Comparison of ENCODE assay signal across 1 cellular context in the genomic region with DNA sequence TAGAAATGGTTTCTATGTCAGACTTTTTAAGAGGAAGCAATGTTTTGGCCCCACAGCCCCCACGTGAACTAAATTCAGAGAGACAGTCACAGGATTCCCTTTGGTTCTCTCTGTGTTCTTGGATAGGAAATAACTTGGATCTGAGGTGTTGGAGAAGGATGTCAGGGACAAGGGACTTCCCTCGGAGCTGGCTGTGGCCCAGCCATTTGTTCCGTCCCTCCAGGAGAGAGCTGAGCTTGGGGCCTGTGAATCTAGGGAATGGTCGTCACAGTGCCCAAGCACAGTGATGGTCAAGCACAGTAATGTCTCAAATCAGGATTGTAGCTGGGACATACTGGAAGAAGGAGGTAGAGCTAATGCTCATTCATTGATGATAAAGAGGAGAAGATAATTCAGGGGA.
TF ChIP-seq lines count a peak whose summit lies in the region.

No MANE protein-coding gene starts in this region.

TF ChIP-seq in WTC11, 78 proteins besides CTCF, POLR2A, EP300 and RAD21 (continued from another document):
- TF ChIP-seq, protein P1, sequence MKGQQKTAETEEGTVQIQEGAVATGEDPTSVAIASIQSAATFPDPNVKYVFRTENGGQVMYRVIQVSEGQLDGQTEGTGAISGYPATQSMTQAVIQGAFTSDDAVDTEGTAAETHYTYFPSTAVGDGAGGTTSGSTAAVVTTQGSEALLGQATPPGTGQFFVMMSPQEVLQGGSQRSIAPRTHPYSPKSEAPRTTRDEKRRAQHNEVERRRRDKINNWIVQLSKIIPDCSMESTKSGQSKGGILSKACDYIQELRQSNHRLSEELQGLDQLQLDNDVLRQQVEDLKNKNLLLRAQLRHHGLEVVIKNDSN (CRISPR knock-in tag; IDR thresholded peaks at IDR 0.05): no peak
- no peak for TF ChIP-seq SMAD4 (CRISPR knock-in tag; IDR thresholded peaks at IDR 0.05)
- no peak for TF ChIP-seq TCF7 (CRISPR knock-in tag; IDR thresholded peaks at IDR 0.05; ENCODE audit: low read depth)
- TF ChIP-seq, protein P2, sequence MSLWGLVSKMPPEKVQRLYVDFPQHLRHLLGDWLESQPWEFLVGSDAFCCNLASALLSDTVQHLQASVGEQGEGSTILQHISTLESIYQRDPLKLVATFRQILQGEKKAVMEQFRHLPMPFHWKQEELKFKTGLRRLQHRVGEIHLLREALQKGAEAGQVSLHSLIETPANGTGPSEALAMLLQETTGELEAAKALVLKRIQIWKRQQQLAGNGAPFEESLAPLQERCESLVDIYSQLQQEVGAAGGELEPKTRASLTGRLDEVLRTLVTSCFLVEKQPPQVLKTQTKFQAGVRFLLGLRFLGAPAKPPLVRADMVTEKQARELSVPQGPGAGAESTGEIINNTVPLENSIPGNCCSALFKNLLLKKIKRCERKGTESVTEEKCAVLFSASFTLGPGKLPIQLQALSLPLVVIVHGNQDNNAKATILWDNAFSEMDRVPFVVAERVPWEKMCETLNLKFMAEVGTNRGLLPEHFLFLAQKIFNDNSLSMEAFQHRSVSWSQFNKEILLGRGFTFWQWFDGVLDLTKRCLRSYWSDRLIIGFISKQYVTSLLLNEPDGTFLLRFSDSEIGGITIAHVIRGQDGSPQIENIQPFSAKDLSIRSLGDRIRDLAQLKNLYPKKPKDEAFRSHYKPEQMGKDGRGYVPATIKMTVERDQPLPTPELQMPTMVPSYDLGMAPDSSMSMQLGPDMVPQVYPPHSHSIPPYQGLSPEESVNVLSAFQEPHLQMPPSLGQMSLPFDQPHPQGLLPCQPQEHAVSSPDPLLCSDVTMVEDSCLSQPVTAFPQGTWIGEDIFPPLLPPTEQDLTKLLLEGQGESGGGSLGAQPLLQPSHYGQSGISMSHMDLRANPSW (CRISPR knock-in tag; conservative IDR thresholded peaks at IDR 0.05; ENCODE audit: low read depth): no peak
